In the genomic region with DNA sequence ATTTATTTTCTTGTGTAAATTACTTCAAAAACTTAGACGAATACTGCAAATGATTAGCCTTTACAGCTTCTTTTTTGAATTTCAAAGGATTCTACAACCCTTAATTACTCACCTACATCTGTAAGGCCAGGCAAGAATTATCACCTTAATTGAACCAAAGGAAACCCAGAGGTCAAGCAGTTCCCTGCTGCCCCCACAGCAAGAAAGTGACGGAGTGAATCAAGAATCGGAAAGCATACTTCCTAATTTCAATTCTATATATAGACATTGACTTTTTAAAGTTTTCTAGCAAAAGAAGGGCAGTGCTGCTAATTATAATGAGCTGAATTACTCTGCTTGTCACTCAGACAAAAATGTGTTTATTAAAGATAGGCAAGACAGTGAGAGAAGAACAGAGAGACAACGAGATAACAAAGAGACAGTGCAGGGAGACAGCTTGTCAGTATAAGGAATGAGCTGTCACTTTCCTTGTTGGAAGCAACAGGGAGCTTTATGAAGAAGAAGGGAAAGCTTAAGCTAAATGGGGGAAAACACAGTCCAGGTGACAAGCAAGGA, we compare ENCODE assay signal across 14 cellular contexts. TPM values are rescaled to one million over a fixed set of nuclear protein-coding genes. Genes with fewer than 3 reads are reported as not detected.
DNase-seq lines count a peak whose midpoint lies in the region; ATAC-seq and TF ChIP-seq lines count a peak whose summit lies in the region.
"Had no signal": no experiment of that assay in that cellular context is flagged by ENCODE, and none has a peak within 500 bp of the region (broad histone marks: within the 10 kb centered on the region; RNA-seq: fewer than 3 reads in every experiment).

No MANE protein-coding gene starts in this region.

- H3K4me3 ChIP-seq in GM12865 (ENCODE audit: low read depth, low read length) = peak overlapping the region; percentile 43; the same call in 1 of the 2 replicates

- DNase-seq in GM12865 (ENCODE audit: low read depth) = peak; percentile 55
- DNase-seq in NOMO-1 treated with DMSO at 0.1 percent for 48 hours (lab: John Stamatoyannopoulos, UW; ENCODE audit: unreplicated experiment) = peak; percentile 36
- no peak for DNase-seq in G401 (ENCODE audit: low spot score)
- DNase-seq in activated gamma-delta T cell treated with Interleukin-2 at 50 U/mL for 16 hours = no peak
- no peak for DNase-seq in sciatic nerve (ENCODE audit: low spot score)
- DNase-seq in left colon = no peak
- DNase-seq: activated CD4-positive, alpha-beta T cell treated with anti-CD3 and anti-CD28 coated beads for 1 hour; DND-41; effector CD4-positive, alpha-beta T cell; NCI-H748 treated with DMSO at 0.1 percent for 48 hours had no signal

- TF ChIP-seq CTCF in GM12865 (IDR thresholded peaks at IDR 0.05; ENCODE audit: insufficient read depth, low read depth, low read length, missing control alignments) = no peak

- intact Hi-C loops in sciatic nerve (cut with DNase I) (no loop called here), left colon (cut with DNase I, micrococcal nuclease) (no loop called here)

- in situ Hi-C loops in G401 (cut with HindIII; ENCODE audit: low sequenced_read_pairs) = no loop called here

- ATAC-seq in GM19351 (IDR thresholded peaks at IDR 0.05; ENCODE audit: unreplicated experiment) (peak; percentile 44), HG02885 (IDR thresholded peaks at IDR 0.05; ENCODE audit: poor library complexity, unreplicated experiment) (peak; percentile 33), sciatic nerve (no peak), left colon (no peak)

RNA-seq across cellular contexts. Expression of gene SPANXN4, which starts 47.5 kb away (rescaled TPM):
- not detected in 2 replicates for total RNA-seq in G401 (2014; rRNA removed; shearing (Covaris generic))
- not detected for total RNA-seq in sciatic nerve
- not detected for total RNA-seq in left colon
- total RNA-seq: frontal cortex, posterior vena cava had no signal

Comparison
In these comparisons a context has a peak if more than half of its experiments do, and no peak if none do; other contexts are left out.
1. DNase-seq: peak in GM12865 (single experiment) and NOMO-1 treated with DMSO at 0.1 percent for 48 hours (single experiment); none in G401 (single experiment), activated gamma-delta T cell treated with Interleukin-2 at 50 U/mL for 16 hours (single experiment), sciatic nerve (single experiment) and left colon (0 of 2).
2. ATAC-seq: peak in GM19351 (single experiment) and HG02885 (single experiment); none in sciatic nerve (single experiment) and left colon (single experiment).